ENCODE assay signal across 3 cellular contexts in genomic region chr17:19341641-19342610, GRCh38.
TF ChIP-seq lines count a peak whose summit lies in the region.

No MANE protein-coding gene starts in this region.

TF ChIP-seq in A549, 52 proteins besides CTCF, POLR2A, EP300 and RAD21:
- TF ChIP-seq FOXS1 (CRISPR knock-in tag; IDR thresholded peaks at IDR 0.05) (no peak), MAFK (IDR thresholded peaks at IDR 0.05; ENCODE audit: partially characterized antibody) (peak; percentile 10)

TF ChIP-seq in GM23338, 12 proteins besides CTCF, POLR2A, EP300 and RAD21:
- no peak for TF ChIP-seq NANOG (IDR thresholded peaks at IDR 0.05; ENCODE audit: borderline replicate concordance)

TF ChIP-seq in H1, 55 proteins besides CTCF, POLR2A, EP300 and RAD21:
- TF ChIP-seq RNF2 (IDR thresholded peaks at IDR 0.05; ENCODE audit: borderline replicate concordance, low read depth, low read length, missing control alignments, poor library complexity, severe bottlenecking) (no peak), POLR2AphosphoS5 (IDR thresholded peaks at IDR 0.05; ENCODE audit: low read depth, low read length) (peak; percentile 30; the same call in 1 of the 2 replicates)
